9 cellular contexts compared by ENCODE assay signal in the genomic region with DNA sequence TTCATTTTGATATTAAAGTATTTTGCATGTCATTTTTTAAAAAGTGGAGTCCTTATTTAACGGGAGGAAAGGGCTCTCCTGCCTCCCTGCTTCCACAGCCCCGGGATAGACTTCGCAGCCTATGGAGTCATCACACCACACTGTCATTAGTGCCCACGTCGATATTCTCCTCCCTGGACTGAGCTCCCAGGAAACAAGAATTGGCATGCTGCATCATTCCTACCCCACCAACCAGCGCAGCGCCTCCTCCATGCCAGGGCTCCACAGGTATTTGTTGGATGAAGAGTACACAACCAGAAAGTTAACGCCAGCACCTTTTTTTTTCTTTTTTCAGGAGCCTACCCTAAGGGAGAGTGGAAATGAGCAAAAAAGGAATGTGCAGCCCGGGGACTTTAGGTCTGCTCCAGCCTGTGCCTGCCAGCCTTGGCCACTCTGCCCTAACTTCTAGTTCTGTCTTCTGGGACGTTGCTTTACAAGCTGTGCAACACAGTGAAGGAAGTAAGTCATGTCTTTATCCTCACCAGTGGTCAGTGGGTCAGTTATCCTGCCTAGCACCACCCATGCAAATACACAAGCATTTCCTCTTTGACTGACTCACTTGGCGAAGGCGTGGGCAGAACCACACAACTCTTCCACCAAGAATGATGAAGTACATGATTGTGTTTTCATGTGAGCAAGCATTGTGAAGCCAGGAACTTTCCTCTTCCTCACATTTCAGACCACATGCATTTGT.
DNase-seq lines count a peak whose midpoint lies in the region; ATAC-seq and TF ChIP-seq lines count a peak whose summit lies in the region.
"Had no signal": no experiment of that assay in that cellular context is flagged by ENCODE, and none has a peak within 500 bp of the region (broad histone marks: within the 10 kb centered on the region; RNA-seq: fewer than 3 reads in every experiment).

No MANE protein-coding gene starts in this region.

- POLR2A ChIA-PET in activated CD4-positive, alpha-beta memory T cell treated with anti-CD3 and anti-CD28 coated beads for 36 hours (lab: Charles Lee) = interaction anchor here (0.7 kb wide), 1 partner anchor 192 kb away, joined by 3 read pairs; no protein-coding TSS in a partner anchor
- POLR2A ChIA-PET in activated CD4-positive, alpha-beta memory T cell treated with anti-CD3 and anti-CD28 coated beads, Interleukin-2, amount 10 ng/mL, durations not matched to agents 7 days and 5 days (lab: Charles Lee) = no interaction called here

- H3F3A ChIP-seq in neural progenitor cell (ENCODE audit: low read depth) = no peaks in the 10 kb centered on the region

- no peak overlapping the region for H3K4me3 Mint-ChIP-seq in activated CD4-positive, alpha-beta memory T cell treated with anti-CD3 and anti-CD28 coated beads for 36 hours
- H3K4me3 Mint-ChIP-seq in activated CD4-positive, alpha-beta memory T cell treated with anti-CD3 and anti-CD28 coated beads, Interleukin-2, amount 10 ng/mL, durations not matched to agents 7 days and 5 days = no peak overlapping the region
- peak overlapping the region in 1 of 2 donors; percentile 35 for H3K4me3 Mint-ChIP-seq in effector memory CD8-positive, alpha-beta T cell
- no peak overlapping the region for H3K4me3 Mint-ChIP-seq in neural progenitor cell

- H3K79me2 ChIP-seq in neural progenitor cell (ENCODE audit: low read depth) = no peaks in the 10 kb centered on the region

- H3K9ac ChIP-seq in neural progenitor cell = no peak overlapping the region

- H3K9me3 ChIP-seq in gastrocnemius medialis (no peaks in the 10 kb centered on the region), neural progenitor cell (ENCODE audit: low read depth) (no peaks in the 10 kb centered on the region)
- H3K9me3 ChIP-seq: BLaER1 treated with 17β-estradiol and CSF1 and Interleukin-3, amounts not matched to agents 10 nM and 100 nM had no signal

- DNase-seq in activated CD4-positive, alpha-beta memory T cell treated with anti-CD3 and anti-CD28 coated beads for 36 hours = peak; percentile 65
- DNase-seq in activated CD4-positive, alpha-beta memory T cell treated with anti-CD3 and anti-CD28 coated beads, Interleukin-2, amount 10 ng/mL, durations not matched to agents 7 days and 5 days = no peak
- peak; percentile 90 for DNase-seq in M059J (ENCODE audit: low read depth)
- no peak for DNase-seq in effector memory CD8-positive, alpha-beta T cell
- peak; percentile 94 for DNase-seq in renal cortical epithelial cell (ENCODE audit: low read depth)
- DNase-seq in gastrocnemius medialis = no peak
- no peak for DNase-seq in neural progenitor cell (ENCODE audit: low spot score)

- no peak overlapping the region for H3K4me2 ChIP-seq in neural progenitor cell

- H3K27me3 ChIP-seq in gastrocnemius medialis (no peaks in the 10 kb centered on the region), neural progenitor cell (no peaks in the 10 kb centered on the region)
- H3K27me3 ChIP-seq: BLaER1 treated with 17β-estradiol and CSF1 and Interleukin-3, amounts not matched to agents 10 nM and 100 nM had no signal

- H3K4me3 ChIP-seq in gastrocnemius medialis = no peak overlapping the region
- no peak overlapping the region for H3K4me3 ChIP-seq in neural progenitor cell
- H3K4me3 ChIP-seq: BLaER1 treated with 17β-estradiol and CSF1 and Interleukin-3, amounts not matched to agents 10 nM and 100 nM had no signal

- no peaks in the 10 kb centered on the region for H3K36me3 ChIP-seq in gastrocnemius medialis
- no peaks in the 10 kb centered on the region for H3K36me3 ChIP-seq in neural progenitor cell
- H3K36me3 ChIP-seq: BLaER1 treated with 17β-estradiol and CSF1 and Interleukin-3, amounts not matched to agents 10 nM and 100 nM had no signal

- peaks cover 23% of the 10 kb centered on the region for H3K27me3 Mint-ChIP-seq in activated CD4-positive, alpha-beta memory T cell treated with anti-CD3 and anti-CD28 coated beads for 36 hours
- peaks cover 26% of the 10 kb centered on the region for H3K27me3 Mint-ChIP-seq in activated CD4-positive, alpha-beta memory T cell treated with anti-CD3 and anti-CD28 coated beads, Interleukin-2, amount 10 ng/mL, durations not matched to agents 7 days and 5 days
- peaks cover 37 to 66% of the 10 kb centered on the region in 2 donors for H3K27me3 Mint-ChIP-seq in effector memory CD8-positive, alpha-beta T cell
- peaks cover 1% of the 10 kb centered on the region for H3K27me3 Mint-ChIP-seq in neural progenitor cell (ENCODE audit: insufficient read depth, low read depth)

- in situ Hi-C loops in gastrocnemius medialis (cut with MboI; ENCODE audit: low sequenced_read_pairs in 4 of 4) = no loop called here

- no peak overlapping the region for H3K27ac ChIP-seq in gastrocnemius medialis
- no peak overlapping the region for H3K27ac ChIP-seq in neural progenitor cell

- CTCF ChIA-PET in activated CD4-positive, alpha-beta memory T cell treated with anti-CD3 and anti-CD28 coated beads for 36 hours (lab: Charles Lee) = no interaction called here
- CTCF ChIA-PET in activated CD4-positive, alpha-beta memory T cell treated with anti-CD3 and anti-CD28 coated beads, Interleukin-2, amount 10 ng/mL, durations not matched to agents 7 days and 5 days (lab: Charles Lee) = no interaction called here

- no peak for TF ChIP-seq CTCF in gastrocnemius medialis (IDR thresholded peaks at IDR 0.05 in 4 of 5, conservative IDR thresholded peaks at IDR 0.05 in 1 of 5)
- no peak for TF ChIP-seq CTCF in neural progenitor cell (IDR thresholded peaks at IDR 0.05)

- ATAC-seq in effector memory CD8-positive, alpha-beta T cell (replicated peaks) = peak; percentile 47
- no peak for ATAC-seq in GM21723 (IDR thresholded peaks at IDR 0.05; ENCODE audit: unreplicated experiment)
- ATAC-seq in gastrocnemius medialis = no peak

- H3K27ac Mint-ChIP-seq in activated CD4-positive, alpha-beta memory T cell treated with anti-CD3 and anti-CD28 coated beads for 36 hours = no peak overlapping the region
- H3K27ac Mint-ChIP-seq in activated CD4-positive, alpha-beta memory T cell treated with anti-CD3 and anti-CD28 coated beads, Interleukin-2, amount 10 ng/mL, durations not matched to agents 7 days and 5 days = no peak overlapping the region
- H3K27ac Mint-ChIP-seq in effector memory CD8-positive, alpha-beta T cell = no peak overlapping the region
- no peak overlapping the region for H3K27ac Mint-ChIP-seq in neural progenitor cell

- intact Hi-C loops in activated CD4-positive, alpha-beta memory T cell treated with anti-CD3 and anti-CD28 coated beads for 36 hours (cut with micrococcal nuclease) = no loop called here
- intact Hi-C loops in gastrocnemius medialis (cut with DNase I; ENCODE audit: low total_unique reads) = no loop called here

- TF ChIP-seq POLR2A in gastrocnemius medialis (IDR thresholded peaks at IDR 0.05) = no peak

- no peaks in the 10 kb centered on the region for H3K36me3 Mint-ChIP-seq in activated CD4-positive, alpha-beta memory T cell treated with anti-CD3 and anti-CD28 coated beads for 36 hours
- H3K36me3 Mint-ChIP-seq in activated CD4-positive, alpha-beta memory T cell treated with anti-CD3 and anti-CD28 coated beads, Interleukin-2, amount 10 ng/mL, durations not matched to agents 7 days and 5 days (ENCODE audit: low read depth) = no peaks in the 10 kb centered on the region
- H3K36me3 Mint-ChIP-seq in effector memory CD8-positive, alpha-beta T cell (ENCODE audit: insufficient read depth) = no peaks in the 10 kb centered on the region
- no peaks in the 10 kb centered on the region for H3K36me3 Mint-ChIP-seq in neural progenitor cell

- no peaks in the 10 kb centered on the region for H3K9me3 Mint-ChIP-seq in activated CD4-positive, alpha-beta memory T cell treated with anti-CD3 and anti-CD28 coated beads for 36 hours
- H3K9me3 Mint-ChIP-seq in activated CD4-positive, alpha-beta memory T cell treated with anti-CD3 and anti-CD28 coated beads, Interleukin-2, amount 10 ng/mL, durations not matched to agents 7 days and 5 days = no peaks in the 10 kb centered on the region
- no peaks in the 10 kb centered on the region for H3K9me3 Mint-ChIP-seq in effector memory CD8-positive, alpha-beta T cell
- peaks cover under 1% of the 10 kb centered on the region for H3K9me3 Mint-ChIP-seq in neural progenitor cell

- H2AFZ ChIP-seq in neural progenitor cell (replicated peaks) = no peak overlapping the region

- no peaks in the 10 kb centered on the region for H4K20me1 ChIP-seq in neural progenitor cell (ENCODE audit: low read depth)
- H4K20me1 ChIP-seq: BLaER1 treated with 17β-estradiol and CSF1 and Interleukin-3, amounts not matched to agents 10 nM and 100 nM had no signal

- no peaks in the 10 kb centered on the region for H3K4me1 ChIP-seq in gastrocnemius medialis
- H3K4me1 ChIP-seq in neural progenitor cell = no peaks in the 10 kb centered on the region

- peaks cover 15% of the 10 kb centered on the region for H3K4me1 Mint-ChIP-seq in activated CD4-positive, alpha-beta memory T cell treated with anti-CD3 and anti-CD28 coated beads for 36 hours (ENCODE audit: low read depth)
- peaks cover 18% of the 10 kb centered on the region for H3K4me1 Mint-ChIP-seq in activated CD4-positive, alpha-beta memory T cell treated with anti-CD3 and anti-CD28 coated beads, Interleukin-2, amount 10 ng/mL, durations not matched to agents 7 days and 5 days
- H3K4me1 Mint-ChIP-seq in effector memory CD8-positive, alpha-beta T cell (ENCODE audit: low read depth in 2 of 2) = peaks cover 14 to 17% of the 10 kb centered on the region in 2 donors
- no peaks in the 10 kb centered on the region for H3K4me1 Mint-ChIP-seq in neural progenitor cell

Comparison
In these comparisons a context has a peak if more than half of its experiments do, and no peak if none do; other contexts are left out.
1. DNase-seq: peak in activated CD4-positive, alpha-beta memory T cell treated with anti-CD3 and anti-CD28 coated beads for 36 hours (single experiment), M059J (single experiment) and renal cortical epithelial cell (single experiment); none in activated CD4-positive, alpha-beta memory T cell treated with anti-CD3 and anti-CD28 coated beads, Interleukin-2, amount 10 ng/mL, durations not matched to agents 7 days and 5 days (single experiment), effector memory CD8-positive, alpha-beta T cell (0 of 3), gastrocnemius medialis (0 of 2) and neural progenitor cell (single experiment).